In genomic region chr14:68408680-68409079, GRCh38 we compare ENCODE assay signal across 12 cellular contexts.
DNase-seq lines count a peak whose midpoint lies in the region; ATAC-seq and TF ChIP-seq lines count a peak whose summit lies in the region.
"Had no signal": no experiment of that assay in that cellular context is flagged by ENCODE, and none has a peak within 500 bp of the region (broad histone marks: within the 10 kb centered on the region; RNA-seq: fewer than 3 reads in every experiment).

No MANE protein-coding gene starts in this region.

- TF ChIP-seq CTCF in cardiac fibroblast (IDR thresholded peaks at IDR 0.05; ENCODE audit: low read depth, low read length) (peak; percentile 27), natural killer cell (IDR thresholded peaks at IDR 0.05) (no peak), coronary artery (IDR thresholded peaks at IDR 0.05) (no peak)

- ATAC-seq in natural killer cell (peak; percentile 58 to 82 (median 66)), HG02852 (IDR thresholded peaks at IDR 0.05; ENCODE audit: unreplicated experiment) (no peak), GM19455 (IDR thresholded peaks at IDR 0.05; ENCODE audit: unreplicated experiment) (no peak)
- ATAC-seq: activated CD4-positive, alpha-beta T cell treated with anti-CD3 and anti-CD28 coated beads for 36 hours had no signal

- no peaks in the 10 kb centered on the region for H3K36me3 Mint-ChIP-seq in natural killer cell
- H3K36me3 Mint-ChIP-seq in T-helper 2 cell treated with Interferon-gamma antibody and Interleukin-4, amounts not matched to agents 5 μg/mL and 100 μg/mL, for 36 hours (ENCODE audit: low read depth) = no peaks in the 10 kb centered on the region
- H3K36me3 Mint-ChIP-seq: brain had no signal

- no peaks in the 10 kb centered on the region for H3K27me3 Mint-ChIP-seq in natural killer cell (ENCODE audit: low read depth in 2 of 2)
- H3K27me3 Mint-ChIP-seq in T-helper 2 cell treated with Interferon-gamma antibody and Interleukin-4, amounts not matched to agents 5 μg/mL and 100 μg/mL, for 36 hours (ENCODE audit: low read depth) = no peaks in the 10 kb centered on the region
- H3K27me3 Mint-ChIP-seq: activated CD4-positive, alpha-beta T cell treated with anti-CD3 and anti-CD28 coated beads for 36 hours; brain had no signal

- no peak overlapping the region for H3K27ac ChIP-seq in coronary artery
- H3K27ac ChIP-seq: HL-60 had no signal

- H3K4me1 Mint-ChIP-seq in natural killer cell = peaks cover 36 to 37% of the 10 kb centered on the region in 2 donors
- peaks cover 10% of the 10 kb centered on the region for H3K4me1 Mint-ChIP-seq in T-helper 2 cell treated with Interferon-gamma antibody and Interleukin-4, amounts not matched to agents 5 μg/mL and 100 μg/mL, for 36 hours (ENCODE audit: low read depth)

- H3K4me3 ChIP-seq in cardiac fibroblast (replicated peaks in 1 of 2; ENCODE audit: low read depth in 2 of 2, low read length in 2 of 2) (no peak overlapping the region), coronary artery (no peak overlapping the region)

- intact Hi-C loops in natural killer cell (cut with micrococcal nuclease) = loop anchor here (10.0 kb wide), 3 partner anchors 124 to 376 kb away; no protein-coding TSS in a partner anchor

- no peak overlapping the region for H3K4me3 Mint-ChIP-seq in natural killer cell
- no peak overlapping the region for H3K4me3 Mint-ChIP-seq in T-helper 2 cell treated with Interferon-gamma antibody and Interleukin-4, amounts not matched to agents 5 μg/mL and 100 μg/mL, for 36 hours
- H3K4me3 Mint-ChIP-seq: activated CD4-positive, alpha-beta T cell treated with anti-CD3 and anti-CD28 coated beads for 36 hours; brain had no signal

- peak overlapping the region; percentile 35 to 39 for H3K27ac Mint-ChIP-seq in natural killer cell
- H3K27ac Mint-ChIP-seq in T-helper 2 cell treated with Interferon-gamma antibody and Interleukin-4, amounts not matched to agents 5 μg/mL and 100 μg/mL, for 36 hours = no peak overlapping the region

- DNase-seq in ELR (ENCODE audit: low read depth) = peak; percentile 72
- peak; percentile 41 for DNase-seq in M059J (ENCODE audit: low read depth)
- DNase-seq in cardiac fibroblast (ENCODE audit: low read depth in 2 of 2) = peak in 1 of 2 donors; percentile 75
- DNase-seq in natural killer cell = no peak
- no peak for DNase-seq in T-helper 2 cell treated with Interferon-gamma antibody and Interleukin-4, amounts not matched to agents 5 μg/mL and 100 μg/mL, for 36 hours (ENCODE audit: low spot score)
- DNase-seq in coronary artery (ENCODE audit: low spot score) = no peak
- DNase-seq: activated CD4-positive, alpha-beta T cell treated with anti-CD3 and anti-CD28 coated beads for 36 hours; NCI-H510A treated with DMSO at 0.1 percent for 48 hours had no signal

- no peaks in the 10 kb centered on the region for H3K9me3 Mint-ChIP-seq in natural killer cell
- H3K9me3 Mint-ChIP-seq in T-helper 2 cell treated with Interferon-gamma antibody and Interleukin-4, amounts not matched to agents 5 μg/mL and 100 μg/mL, for 36 hours = no peaks in the 10 kb centered on the region
- H3K9me3 Mint-ChIP-seq: brain had no signal

Comparison
In these comparisons a context has a peak if more than half of its experiments do, and no peak if none do; other contexts are left out.
1. DNase-seq: peak in ELR (single experiment) and M059J (single experiment); none in natural killer cell (single experiment), T-helper 2 cell treated with Interferon-gamma antibody and Interleukin-4, amounts not matched to agents 5 μg/mL and 100 μg/mL, for 36 hours (single experiment) and coronary artery (single experiment).
2. ATAC-seq: peak in natural killer cell (3 of 3); none in HG02852 (single experiment) and GM19455 (single experiment).